In the genomic region with DNA sequence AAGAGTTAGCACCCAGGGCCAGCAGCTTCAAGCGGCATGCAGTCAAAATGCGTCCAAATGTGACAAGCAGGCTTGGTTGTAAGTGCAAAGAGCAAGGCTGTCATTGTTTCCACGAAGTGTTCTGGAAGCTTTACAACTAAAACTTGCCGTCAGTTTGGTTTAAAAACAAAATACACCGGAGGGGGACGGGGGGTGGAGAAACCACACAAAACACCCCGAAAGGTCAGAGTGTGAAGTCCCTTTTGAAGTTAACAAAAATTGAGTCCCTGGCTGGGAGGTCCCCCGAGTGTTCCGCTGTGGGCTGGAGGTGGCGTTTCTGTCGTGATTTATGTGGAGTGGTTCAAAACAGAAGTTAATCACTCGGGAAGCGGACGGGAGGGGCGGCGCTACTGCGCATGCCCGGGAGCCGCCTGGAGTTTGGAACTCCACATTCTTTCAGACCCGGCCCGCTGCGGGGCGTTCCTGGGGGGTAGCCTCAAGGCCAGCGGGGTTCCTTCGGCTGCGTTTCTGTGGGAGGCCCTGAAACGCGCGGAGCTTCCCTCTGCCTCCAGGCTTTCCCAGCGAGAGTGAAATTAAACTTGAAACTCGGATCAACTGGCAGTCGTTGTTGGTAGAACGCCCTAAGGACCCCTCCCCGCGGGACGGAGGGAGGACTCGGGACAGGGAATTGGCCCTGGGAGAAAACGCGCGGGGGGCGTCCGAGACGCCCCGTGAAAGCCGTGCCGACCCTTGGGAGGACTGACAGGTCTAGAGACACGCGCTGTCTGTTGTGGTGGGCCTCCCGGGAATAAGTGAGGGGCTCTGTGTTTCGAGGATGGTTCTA, we compare ENCODE assay signal across 8 cellular contexts. TPM values are rescaled to one million over a fixed set of nuclear protein-coding genes. Genes with fewer than 3 reads are reported as not detected.
DNase-seq lines count a peak whose midpoint lies in the region; ATAC-seq and TF ChIP-seq lines count a peak whose summit lies in the region.

No MANE protein-coding gene starts in this region.

- no peaks in the 10 kb centered on the region for H3K9me3 ChIP-seq in duodenal mucosa (ENCODE audit: control insufficient read depth in 1 of 2, low read length in 2 of 2)
- H3K9me3 ChIP-seq in lower lobe of right lung, result no peaks in the 10 kb centered on the region

- POLR2A ChIA-PET in activated CD8-positive, alpha-beta T cell treated with anti-CD3 and anti-CD28 coated beads, Interleukin-2, amount 10 ng/mL, durations not matched to agents 7 days and 5 days (lab: Charles Lee), result interaction anchor here (0.6 to 3.6 kb wide), 8 partner anchors 9 to 215 kb away, joined by 3 to 38 read pairs (median 6); partner anchors contain the start of gene MYL12A

- H3K27me3 ChIP-seq in duodenal mucosa (ENCODE audit: control insufficient read depth in 1 of 2, insufficient read depth in 2 of 2, low read length in 2 of 2) (no peaks in the 10 kb centered on the region), lower lobe of right lung (ENCODE audit: low read depth) (no peaks in the 10 kb centered on the region)

- H3K4me3 ChIP-seq in duodenal mucosa (ENCODE audit: low read depth in 1 of 2, low read length in 2 of 2) (peak overlapping the region; percentile 92 to 93), lower lobe of right lung (peak overlapping the region; percentile 81)

- H3K9me3 Mint-ChIP-seq in activated CD8-positive, alpha-beta T cell treated with anti-CD3 and anti-CD28 coated beads, Interleukin-2, amount 10 ng/mL, durations not matched to agents 7 days and 5 days (ENCODE audit: insufficient read depth), result no peaks in the 10 kb centered on the region

- H3K27ac ChIP-seq in duodenal mucosa (ENCODE audit: low read depth, low read length), result peak overlapping the region; percentile 99
- H3K27ac ChIP-seq in lower lobe of right lung, result peak overlapping the region; percentile 99

- intact Hi-C loops in lower lobe of right lung (cut with DNase I), result loop anchor here (10.0 kb wide), 2 partner anchors 133 to 167 kb away; no protein-coding TSS in a partner anchor

- no peaks in the 10 kb centered on the region for H3K27me3 Mint-ChIP-seq in activated CD8-positive, alpha-beta T cell treated with anti-CD3 and anti-CD28 coated beads, Interleukin-2, amount 10 ng/mL, durations not matched to agents 7 days and 5 days (ENCODE audit: low read depth)

- peak overlapping the region; percentile 98 to 99 for H3K9ac ChIP-seq in duodenal mucosa (ENCODE audit: low read depth in 1 of 2, low read length in 2 of 2)

- H3K36me3 ChIP-seq in duodenal mucosa (ENCODE audit: control insufficient read depth in 1 of 2, insufficient read depth in 2 of 2, low read length in 2 of 2) (no peaks in the 10 kb centered on the region), lower lobe of right lung (peaks cover 5% of the 10 kb centered on the region)

- peak; percentile 2 for ATAC-seq in activated CD8-positive, alpha-beta T cell treated with anti-CD3 and anti-CD28 coated beads, Interleukin-2, amount 10 ng/mL, durations not matched to agents 7 days and 5 days
- ATAC-seq in lower lobe of right lung, result peak; percentile 54 to 55

- TF ChIP-seq CTCF in lower lobe of right lung (IDR thresholded peaks at IDR 0.05), result no peak

- peak; percentile 46 to 60 for DNase-seq in NCI-H2081 (lab: John Stamatoyannopoulos, UW)
- no peak for DNase-seq in NCI-H2081 treated with DMSO at 0.1 percent for 48 hours (lab: John Stamatoyannopoulos, UW)
- peak; percentile 8 for DNase-seq in NCI-H774 (lab: John Stamatoyannopoulos, UW)
- peak; percentile 77 for DNase-seq in activated CD8-positive, alpha-beta T cell treated with anti-CD3 and anti-CD28 coated beads, Interleukin-2, amount 10 ng/mL, durations not matched to agents 7 days and 5 days
- DNase-seq in lower lobe of right lung, result peak; percentile 96
- DNase-seq in stimulated activated CD4-positive, alpha-beta T cell treated with anti-CD3 and anti-CD28 coated beads, Interleukin-4, amount 100 ng/mL, for 48 hours (ENCODE audit: low read depth in 2 of 2), result peak; percentile 82 to 85
- DNase-seq in OCI-M2 (lab: John Stamatoyannopoulos, UW; ENCODE audit: unreplicated experiment), result no peak

- H3K4me1 Mint-ChIP-seq in activated CD8-positive, alpha-beta T cell treated with anti-CD3 and anti-CD28 coated beads, Interleukin-2, amount 10 ng/mL, durations not matched to agents 7 days and 5 days (ENCODE audit: low read depth), result peaks cover 40% of the 10 kb centered on the region

- H3K4me3 Mint-ChIP-seq in activated CD8-positive, alpha-beta T cell treated with anti-CD3 and anti-CD28 coated beads, Interleukin-2, amount 10 ng/mL, durations not matched to agents 7 days and 5 days, result peak overlapping the region; percentile 88

- CTCF ChIA-PET in activated CD8-positive, alpha-beta T cell treated with anti-CD3 and anti-CD28 coated beads, Interleukin-2, amount 10 ng/mL, durations not matched to agents 7 days and 5 days (lab: Charles Lee), result interaction anchor here (0.8 to 6.9 kb wide), 8 partner anchors 10 to 215 kb away, joined by 3 to 84 read pairs (median 14); no protein-coding TSS in a partner anchor

- H3K27ac Mint-ChIP-seq in activated CD8-positive, alpha-beta T cell treated with anti-CD3 and anti-CD28 coated beads, Interleukin-2, amount 10 ng/mL, durations not matched to agents 7 days and 5 days, result peak overlapping the region; percentile 90

- peaks cover 2% of the 10 kb centered on the region for H3K36me3 Mint-ChIP-seq in activated CD8-positive, alpha-beta T cell treated with anti-CD3 and anti-CD28 coated beads, Interleukin-2, amount 10 ng/mL, durations not matched to agents 7 days and 5 days (ENCODE audit: low read depth)

- H3K4me1 ChIP-seq in duodenal mucosa (ENCODE audit: control insufficient read depth in 1 of 2, insufficient read depth in 2 of 2, low read length in 2 of 2) (peaks cover 34 to 38% of the 10 kb centered on the region in 2 donors), lower lobe of right lung (peaks cover 34% of the 10 kb centered on the region)

RNA-seq across cellular contexts. Expression of gene TGIF1, which starts 1.4 kb away (rescaled TPM):
- 1 to 10 TPM; 8.2 to 8.7 TPM for total RNA-seq in activated CD8-positive, alpha-beta T cell treated with anti-CD3 and anti-CD28 coated beads, Interleukin-2, amount 10 ng/mL, durations not matched to agents 7 days and 5 days
- 45.8 TPM for total RNA-seq in lower lobe of right lung

Comparison
In these comparisons a context has a peak if more than half of its experiments do, and no peak if none do; other contexts are left out.
1. DNase-seq: peak in NCI-H2081 (2 of 2), NCI-H774 (single experiment), activated CD8-positive, alpha-beta T cell treated with anti-CD3 and anti-CD28 coated beads, Interleukin-2, amount 10 ng/mL, durations not matched to agents 7 days and 5 days (single experiment), lower lobe of right lung (single experiment) and stimulated activated CD4-positive, alpha-beta T cell treated with anti-CD3 and anti-CD28 coated beads, Interleukin-4, amount 100 ng/mL, for 48 hours (2 of 2); none in NCI-H2081 treated with DMSO at 0.1 percent for 48 hours (single experiment) and OCI-M2 (single experiment).